11 cellular contexts compared by ENCODE assay signal in genomic region chr7:107917770-107918651, GRCh38. TPM values are rescaled to one million over a fixed set of nuclear protein-coding genes. Genes with fewer than 3 reads are reported as not detected.
DNase-seq lines count a peak whose midpoint lies in the region; ATAC-seq lines count a peak whose summit lies in the region.
"Had no signal": no experiment of that assay in that cellular context is flagged by ENCODE, and none has a peak within 500 bp of the region (broad histone marks: within the 10 kb centered on the region; RNA-seq: fewer than 3 reads in every experiment).

No MANE protein-coding gene starts in this region.

- peaks cover 12 to 46% (median 35%) of the 10 kb centered on the region in 7 donors for H3K4me1 Mint-ChIP-seq in naive thymus-derived CD4-positive, alpha-beta T cell
- peaks cover 18% of the 10 kb centered on the region for H3K4me1 Mint-ChIP-seq in activated CD4-positive, alpha-beta T cell treated with anti-CD3 and anti-CD28 coated beads, Interleukin-2, amount 10 ng/mL, durations not matched to agents 24 days and 14 days

- no peak for DNase-seq in left ventricle myocardium superior
- DNase-seq in nucleus accumbens (lab: John Stamatoyannopoulos, UW), result no peak
- DNase-seq in naive thymus-derived CD4-positive, alpha-beta T cell, result no peak
- no peak for DNase-seq in activated CD4-positive, alpha-beta T cell treated with anti-CD3 and anti-CD28 coated beads, Interleukin-2, amount 10 ng/mL, durations not matched to agents 24 days and 14 days
- DNase-seq: activated CD4-positive, alpha-beta T cell treated with anti-CD3 and anti-CD28 coated beads, Interleukin-2, amount 50 U/mL, for 48 hours; DND-41; NCI-H1092 treated with DMSO at 0.1 percent for 48 hours; ovary had no signal

- peaks cover 0 to 2% of the 10 kb centered on the region in 2 donors for H3K4me1 ChIP-seq in naive thymus-derived CD4-positive, alpha-beta T cell (ENCODE audit: control insufficient read depth in 2 of 2, insufficient read depth in 2 of 2, low read length in 2 of 2)

- H3K36me3 ChIP-seq in naive thymus-derived CD4-positive, alpha-beta T cell (ENCODE audit: control insufficient read depth in 2 of 3, insufficient read depth in 3 of 3, low read length in 3 of 3), result peaks cover 8 to 45% (median 13%) of the 10 kb centered on the region in 3 experiments
- H3K36me3 ChIP-seq: ovary had no signal

- H3K9me3 Mint-ChIP-seq in naive thymus-derived CD4-positive, alpha-beta T cell, result peaks cover 0 to 3% (median 0%) of the 10 kb centered on the region in 11 donors
- H3K9me3 Mint-ChIP-seq in activated CD4-positive, alpha-beta T cell treated with anti-CD3 and anti-CD28 coated beads, Interleukin-2, amount 10 ng/mL, durations not matched to agents 24 days and 14 days, result no peaks in the 10 kb centered on the region

- H3K27me3 Mint-ChIP-seq in naive thymus-derived CD4-positive, alpha-beta T cell, result no peaks in the 10 kb centered on the region
- no peaks in the 10 kb centered on the region for H3K27me3 Mint-ChIP-seq in activated CD4-positive, alpha-beta T cell treated with anti-CD3 and anti-CD28 coated beads, Interleukin-2, amount 10 ng/mL, durations not matched to agents 24 days and 14 days

- peaks cover 7 to 83% (median 56%) of the 10 kb centered on the region in 5 donors for H3K36me3 Mint-ChIP-seq in naive thymus-derived CD4-positive, alpha-beta T cell
- H3K36me3 Mint-ChIP-seq in activated CD4-positive, alpha-beta T cell treated with anti-CD3 and anti-CD28 coated beads, Interleukin-2, amount 10 ng/mL, durations not matched to agents 24 days and 14 days (ENCODE audit: low read depth), result peaks cover 74% of the 10 kb centered on the region

- no peak overlapping the region for H3K4me3 ChIP-seq in naive thymus-derived CD4-positive, alpha-beta T cell (ENCODE audit: low read length)
- H3K4me3 ChIP-seq: ovary had no signal

- no peaks in the 10 kb centered on the region for H3K27me3 ChIP-seq in naive thymus-derived CD4-positive, alpha-beta T cell (ENCODE audit: control insufficient read depth in 2 of 2, insufficient read depth in 2 of 2, low read length in 2 of 2)
- H3K27me3 ChIP-seq: ovary had no signal

- POLR2A ChIA-PET in naive thymus-derived CD4-positive, alpha-beta T cell (lab: Charles Lee), result no interaction called here

- no peak overlapping the region for H3K4me3 Mint-ChIP-seq in naive thymus-derived CD4-positive, alpha-beta T cell
- no peak overlapping the region for H3K4me3 Mint-ChIP-seq in activated CD4-positive, alpha-beta T cell treated with anti-CD3 and anti-CD28 coated beads, Interleukin-2, amount 10 ng/mL, durations not matched to agents 24 days and 14 days

- ATAC-seq in GM18873 (IDR thresholded peaks at IDR 0.05; ENCODE audit: low FRiP score, unreplicated experiment) (peak; percentile 90), GM21515 (IDR thresholded peaks at IDR 0.05; ENCODE audit: unreplicated experiment) (peak; percentile 65), HG03159 (IDR thresholded peaks at IDR 0.05; ENCODE audit: unreplicated experiment) (peak; percentile 85), left ventricle myocardium superior (peak; percentile 61)
- no peak for ATAC-seq in naive thymus-derived CD4-positive, alpha-beta T cell

- intact Hi-C loops in left ventricle myocardium superior (cut with micrococcal nuclease), result no loop called here
- intact Hi-C loops in naive thymus-derived CD4-positive, alpha-beta T cell (cut with micrococcal nuclease), result loop anchor here in 1 of 2 donors (2.0 to 10.0 kb wide), 2 partner anchors 19 to 227 kb away; no protein-coding TSS in a partner anchor
- intact Hi-C loops in activated CD4-positive, alpha-beta T cell treated with anti-CD3 and anti-CD28 coated beads, Interleukin-2, amount 10 ng/mL, durations not matched to agents 24 days and 14 days (cut with micrococcal nuclease), result no loop called here

- peak overlapping the region in 1 of 9 donors; percentile 12 for H3K27ac Mint-ChIP-seq in naive thymus-derived CD4-positive, alpha-beta T cell
- no peak overlapping the region for H3K27ac Mint-ChIP-seq in activated CD4-positive, alpha-beta T cell treated with anti-CD3 and anti-CD28 coated beads, Interleukin-2, amount 10 ng/mL, durations not matched to agents 24 days and 14 days

- CTCF ChIA-PET in naive thymus-derived CD4-positive, alpha-beta T cell (lab: Charles Lee), result interaction anchor here (1.0 kb wide), 1 partner anchor 8 kb away, joined by 3 read pairs; no protein-coding TSS in a partner anchor

- H3K9me3 ChIP-seq in naive thymus-derived CD4-positive, alpha-beta T cell (ENCODE audit: control insufficient read depth in 2 of 3, low read length in 3 of 3), result no peaks in the 10 kb centered on the region
- H3K9me3 ChIP-seq: ovary had no signal

- no peak overlapping the region for H3K27ac ChIP-seq in naive thymus-derived CD4-positive, alpha-beta T cell (ENCODE audit: low read depth, low read length)
- H3K27ac ChIP-seq: ovary had no signal

RNA-seq across cellular contexts. Expression of gene DLD, which starts 27.0 kb away (rescaled TPM):
- 314 TPM for total RNA-seq in left ventricle myocardium superior
- total RNA-seq in naive thymus-derived CD4-positive, alpha-beta T cell, result 10 to 100 TPM; 44.5 to 69.3 (median 53.7) TPM
- polyA plus RNA-seq in naive thymus-derived CD4-positive, alpha-beta T cell, result 10 to 100 TPM; 50.8 to 72.4 TPM
- 113 and 119 TPM in 2 replicates for total RNA-seq in activated CD4-positive, alpha-beta T cell treated with anti-CD3 and anti-CD28 coated beads, Interleukin-2, amount 10 ng/mL, durations not matched to agents 24 days and 14 days
